ENCODE assay signal across 1 cellular context in genomic region chr13:92716749-92717148, GRCh38.
TF ChIP-seq lines count a peak whose summit lies in the region.

No MANE protein-coding gene starts in this region.

TF ChIP-seq in HEK293, 187 proteins besides CTCF, POLR2A, EP300 and RAD21 (continued from another document):
- TF ChIP-seq HOXC10 (CRISPR knock-in tag; IDR thresholded peaks at IDR 0.05) = no peak
